ENCODE assay signal across 11 cellular contexts in genomic region chr2:15912203-15912602, GRCh38. TPM values are rescaled to one million over a fixed set of nuclear protein-coding genes. Genes with fewer than 3 reads are reported as not detected.
DNase-seq lines count a peak whose midpoint lies in the region; TF ChIP-seq lines count a peak whose summit lies in the region.
"Had no signal": no experiment of that assay in that cellular context is flagged by ENCODE, and none has a peak within 500 bp of the region (broad histone marks: within the 10 kb centered on the region; RNA-seq: fewer than 3 reads in every experiment).

No MANE protein-coding gene starts in this region.

- TF ChIP-seq EP300 in transverse colon (IDR thresholded peaks at IDR 0.05; ENCODE audit: low read depth) = no peak

- H3K4me1 ChIP-seq in transverse colon = peaks cover 0 to 20% (median 7%) of the 10 kb centered on the region in 4 donors

- in situ Hi-C loops in transverse colon (cut with MboI; ENCODE audit: low pct_ligation_motif_present in 1 of 4, low pct_unique_long_range_greater_than_20kb in 1 of 4, low sequenced_read_pairs in 3 of 4) = no loop called here

- H3K4me1 Mint-ChIP-seq in activated CD4-positive, alpha-beta memory T cell treated with anti-CD3 and anti-CD28 coated beads, Interleukin-2, amount 10 ng/mL, durations not matched to agents 7 days and 5 days = no peaks in the 10 kb centered on the region
- H3K4me1 Mint-ChIP-seq in progenitor cell of endocrine pancreas (ENCODE audit: low read depth) = no peaks in the 10 kb centered on the region

- CTCF ChIA-PET in activated CD4-positive, alpha-beta memory T cell treated with anti-CD3 and anti-CD28 coated beads, Interleukin-2, amount 10 ng/mL, durations not matched to agents 7 days and 5 days (lab: Charles Lee) = interaction anchor here (0.6 kb wide), 1 partner anchor 30 kb away, joined by 4 read pairs; no protein-coding TSS in a partner anchor

- TF ChIP-seq CTCF in LNCaP clone FGC (IDR thresholded peaks at IDR 0.05; ENCODE audit: control insufficient read depth, extremely low read depth, insufficient read depth) (no peak), cardiac fibroblast (IDR thresholded peaks at IDR 0.05; ENCODE audit: low read depth, low read length) (no peak), transverse colon (IDR thresholded peaks at IDR 0.05) (no peak), progenitor cell of endocrine pancreas (IDR thresholded peaks at IDR 0.05; ENCODE audit: unreplicated experiment) (no peak)

- H3K27me3 Mint-ChIP-seq in activated CD4-positive, alpha-beta memory T cell treated with anti-CD3 and anti-CD28 coated beads, Interleukin-2, amount 10 ng/mL, durations not matched to agents 7 days and 5 days = no peaks in the 10 kb centered on the region
- peaks cover 12% of the 10 kb centered on the region for H3K27me3 Mint-ChIP-seq in progenitor cell of endocrine pancreas

- H3K9me3 Mint-ChIP-seq in activated CD4-positive, alpha-beta memory T cell treated with anti-CD3 and anti-CD28 coated beads, Interleukin-2, amount 10 ng/mL, durations not matched to agents 7 days and 5 days = no peaks in the 10 kb centered on the region
- H3K9me3 Mint-ChIP-seq in progenitor cell of endocrine pancreas (ENCODE audit: low read depth) = peaks cover 3% of the 10 kb centered on the region

- H3K27ac ChIP-seq in transverse colon = peak overlapping the region in 2 of 4 donors; percentile 12 to 57
- H3K27ac ChIP-seq: HL-60, thoracic aorta had no signal

- H3K27me3 ChIP-seq in transverse colon = no peaks in the 10 kb centered on the region

- H3K36me3 Mint-ChIP-seq in activated CD4-positive, alpha-beta memory T cell treated with anti-CD3 and anti-CD28 coated beads, Interleukin-2, amount 10 ng/mL, durations not matched to agents 7 days and 5 days (ENCODE audit: low read depth) = no peaks in the 10 kb centered on the region
- no peaks in the 10 kb centered on the region for H3K36me3 Mint-ChIP-seq in progenitor cell of endocrine pancreas (ENCODE audit: insufficient read depth)

- 43 to 53% methylated on average over 7 to 10 of the region's 10 CpGs for WGBS in transverse colon (ENCODE audit: low coverage in 1 of 2), 2 donors

- H3K27ac Mint-ChIP-seq in activated CD4-positive, alpha-beta memory T cell treated with anti-CD3 and anti-CD28 coated beads, Interleukin-2, amount 10 ng/mL, durations not matched to agents 7 days and 5 days = no peak overlapping the region
- no peak overlapping the region for H3K27ac Mint-ChIP-seq in progenitor cell of endocrine pancreas

- no peak overlapping the region for H3K4me3 Mint-ChIP-seq in activated CD4-positive, alpha-beta memory T cell treated with anti-CD3 and anti-CD28 coated beads, Interleukin-2, amount 10 ng/mL, durations not matched to agents 7 days and 5 days
- H3K4me3 Mint-ChIP-seq in progenitor cell of endocrine pancreas (ENCODE audit: low read depth) = no peak overlapping the region

- POLR2A ChIA-PET in activated CD4-positive, alpha-beta memory T cell treated with anti-CD3 and anti-CD28 coated beads, Interleukin-2, amount 10 ng/mL, durations not matched to agents 7 days and 5 days (lab: Charles Lee) = no interaction called here

- TF ChIP-seq POLR2A in transverse colon (IDR thresholded peaks at IDR 0.05) = no peak

- H3K4me3 ChIP-seq in LNCaP clone FGC (ENCODE audit: low read depth, low read length) (no peak overlapping the region), cardiac fibroblast (replicated peaks in 1 of 2; ENCODE audit: low read depth in 2 of 2, low read length in 2 of 2) (no peak overlapping the region), transverse colon (no peak overlapping the region)
- H3K4me3 ChIP-seq: skin epidermis, thoracic aorta had no signal

- no peaks in the 10 kb centered on the region for H3K9me3 ChIP-seq in transverse colon
- H3K9me3 ChIP-seq: thoracic aorta had no signal

- intact Hi-C loops in transverse colon (cut with DNase I; ENCODE audit: low total_unique reads) = no loop called here

- no peaks in the 10 kb centered on the region for H3K36me3 ChIP-seq in transverse colon
- H3K36me3 ChIP-seq: thoracic aorta had no signal

- DNase-seq in LNCaP clone FGC (ENCODE audit: low read depth) (peak; percentile 68), cardiac fibroblast (ENCODE audit: low read depth in 2 of 2) (peak; percentile 59 to 77), left kidney (ENCODE audit: low read depth, low spot score) (peak; percentile 63), transverse colon (peak; percentile 42), NK-92 (lab: John Stamatoyannopoulos, UW; ENCODE audit: unreplicated experiment) (no peak), progenitor cell of endocrine pancreas (ENCODE audit: low spot score, unreplicated experiment) (no peak)
- no peak for DNase-seq in activated CD4-positive, alpha-beta memory T cell treated with anti-CD3 and anti-CD28 coated beads, Interleukin-2, amount 10 ng/mL, durations not matched to agents 7 days and 5 days
- DNase-seq: activated CD4-positive, CD25-positive, alpha-beta regulatory T cell had no signal

RNA-seq across cellular contexts. Expression of gene MYCN, which starts 28.1 kb away (rescaled TPM):
- total RNA-seq in transverse colon (1 to 10 TPM in 1 of 4 donors, under 1 TPM in 2, not detected in 1; 0.48 to 7.0 (median 0.82) TPM), progenitor cell of endocrine pancreas (15.5 and 17.6 TPM in 2 replicates)
- total RNA-seq in activated CD4-positive, alpha-beta memory T cell treated with anti-CD3 and anti-CD28 coated beads, Interleukin-2, amount 10 ng/mL, durations not matched to agents 7 days and 5 days = not detected

Comparison
In these comparisons a context has a peak if more than half of its experiments do, and no peak if none do; other contexts are left out.
1. DNase-seq: peak in LNCaP clone FGC (single experiment), cardiac fibroblast (2 of 2), left kidney (single experiment) and transverse colon (single experiment); none in activated CD4-positive, alpha-beta memory T cell treated with anti-CD3 and anti-CD28 coated beads, Interleukin-2, amount 10 ng/mL, durations not matched to agents 7 days and 5 days (single experiment), NK-92 (single experiment) and progenitor cell of endocrine pancreas (single experiment).